22 cellular contexts compared by ENCODE assay signal in the genomic region with DNA sequence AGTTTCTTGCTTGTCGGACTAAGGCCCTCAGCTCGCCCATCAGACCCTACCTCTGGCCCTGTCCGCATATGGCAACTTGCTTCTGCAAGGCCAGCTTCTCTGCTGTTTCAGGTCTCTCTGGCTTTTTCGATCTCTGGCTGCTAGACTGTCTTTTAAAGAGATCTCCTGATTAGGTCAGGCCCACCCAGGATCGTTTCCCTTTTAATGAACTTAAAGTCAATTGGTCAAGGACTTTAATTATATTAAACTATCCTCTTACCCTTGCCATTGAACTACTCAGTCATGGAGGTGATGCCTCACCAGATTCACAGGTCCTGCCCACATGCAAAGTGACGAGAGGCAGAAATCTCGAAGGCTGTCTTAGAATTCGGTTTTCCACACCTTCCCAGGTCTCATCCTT.
DNase-seq lines count a peak whose midpoint lies in the region; ATAC-seq, FAIRE-seq and TF ChIP-seq lines count a peak whose summit lies in the region.
"Had no signal": no experiment of that assay in that cellular context is flagged by ENCODE, and none has a peak within 500 bp of the region (broad histone marks: within the 10 kb centered on the region; RNA-seq: fewer than 3 reads in every experiment).

No MANE protein-coding gene starts in this region.

- no peaks in the 10 kb centered on the region; the same call in 2 of the 3 replicates for H3K9me3 ChIP-seq in A549
- H3K9me3 ChIP-seq in HEK293 (ENCODE audit: control insufficient read depth, insufficient read depth, low read depth, low read length), result no peaks in the 10 kb centered on the region
- peaks cover under 1% of the 10 kb centered on the region for H3K9me3 ChIP-seq in PC-9 (ENCODE audit: insufficient read depth, low read depth)
- H3K9me3 ChIP-seq in K562 (replicated peaks; ENCODE audit: control insufficient read depth, insufficient read depth, low read depth, low read length), result 0 out of 2 replicates have a peak, but pooled peaks cover 2% of the 10 kb centered on the region
- H3K9me3 ChIP-seq in smooth muscle cell (replicated peaks; ENCODE audit: low read depth), result no peaks in the 10 kb centered on the region
- H3K9me3 ChIP-seq in Karpas-422 (ENCODE audit: low read length), result peaks cover 4% of the 10 kb centered on the region; the same call in 1 of the 2 replicates
- H3K9me3 ChIP-seq: Caco-2 had no signal

- no TSS peak for BruUV-seq in PC-9 (replicated peaks; lab: Mats Ljungman, UMichigan)
- no TSS peak for BruUV-seq in K562 (replicated peaks; lab: Mats Ljungman, UMichigan)

- DNase-seq in A549 (ENCODE audit: low read depth in 1 of 2, low spot score in 1 of 2), result no peak
- no peak for DNase-seq in PC-9
- no peak for DNase-seq in K562 (ENCODE audit: extremely low read depth in 1 of 4, low spot score in 3 of 4)
- no peak for DNase-seq in smooth muscle cell (lab: John Stamatoyannopoulos, UW; ENCODE audit: unreplicated experiment)
- no peak for DNase-seq in Karpas-422
- DNase-seq: 8988T; AML-193; Caco-2; Calu3; CD4-positive, alpha-beta T cell; CD8-positive, alpha-beta T cell; DMS79 treated with DMSO at 0.1 percent for 48 hours; GF-D8 had no signal

- H3K27me3 ChIP-seq in PC-9 (ENCODE audit: insufficient read depth, low read depth) (no peaks in the 10 kb centered on the region), K562 (ENCODE audit: control insufficient read depth in 2 of 2, insufficient read depth in 2 of 2, low read length in 2 of 2) (no peaks in the 10 kb centered on the region), smooth muscle cell (ENCODE audit: low read depth) (no peaks in the 10 kb centered on the region), Karpas-422 (ENCODE audit: low read length) (no peaks in the 10 kb centered on the region)
- H3K27me3 ChIP-seq: BLaER1 treated with 17β-estradiol and CSF1 and Interleukin-3, amounts not matched to agents 10 nM and 100 nM had no signal

- TF ChIP-seq CTCF in A549 (IDR thresholded peaks at IDR 0.05), result no peak
- no peak for TF ChIP-seq CTCF in HEK293 (tag by site-specific recombination; IDR thresholded peaks at IDR 0.05)
- no peak for TF ChIP-seq CTCF in PC-9 (conservative IDR thresholded peaks at IDR 0.05)
- no peak for TF ChIP-seq CTCF in K562 (IDR thresholded peaks at IDR 0.05 in 2 of 3, conservative IDR thresholded peaks at IDR 0.05 in 1 of 3; ENCODE audit: insufficient read depth in 2 of 3, low read depth in 1 of 3, low read length in 3 of 3)
- TF ChIP-seq CTCF in smooth muscle cell (IDR thresholded peaks at IDR 0.05; ENCODE audit: borderline replicate concordance, insufficient read depth, poor library complexity, severe bottlenecking), result no peak

- TF ChIP-seq RAD21 in A549 (conservative IDR thresholded peaks at IDR 0.05 in 1 of 2, IDR thresholded peaks at IDR 0.05 in 1 of 2), result no peak
- no peak for TF ChIP-seq RAD21 in K562 (CRISPR knock-in tag; conservative IDR thresholded peaks at IDR 0.05 in 1 of 2, IDR thresholded peaks at IDR 0.05 in 1 of 2)

- H3K9me2 ChIP-seq in PC-9 (ENCODE audit: insufficient read depth), result no peaks in the 10 kb centered on the region
- H3K9me2 ChIP-seq in Karpas-422 (replicated peaks; ENCODE audit: insufficient read depth, low read length), result no peaks in the 10 kb centered on the region

- 86% methylated on average over 8 of the region's 8 CpGs for whole genome bisulfite sequencing in A549 (ENCODE audit: missing lambda C conversion rate)
- 1% methylated on average over 8 of the region's 8 CpGs for WGBS in K562 (ENCODE audit: insufficient coverage, low coverage, missing lambda C conversion rate)
- WGBS in smooth muscle cell (ENCODE audit: low lambda C conversion rate), result 93% methylated on average over 8 of the region's 8 CpGs

- CTCF ChIA-PET in A549 (lab: Yijun Ruan, JAX), result no interaction called here
- CTCF ChIA-PET in HEK293 (lab: Yijun Ruan, JAX), result interaction anchor here (0.5 kb wide), 1 partner anchor 188 kb away, joined by 3 read pairs; no protein-coding TSS in a partner anchor
- CTCF ChIA-PET in PC-9 (lab: Charles Lee), result no interaction called here
- CTCF ChIA-PET in K562 (lab: Yijun Ruan, JAX; ENCODE audit: low intra/inter-chr PET ratio), result no interaction called here

- H3K4me1 ChIP-seq in A549 (peaks cover 33% of the 10 kb centered on the region), HEK293 (ENCODE audit: control insufficient read depth, insufficient read depth, low read length) (no peaks in the 10 kb centered on the region), PC-9 (replicated peaks; ENCODE audit: insufficient read depth) (peaks cover 46% of the 10 kb centered on the region), K562 (replicated peaks in 1 of 2; ENCODE audit: control insufficient read depth in 2 of 2, insufficient read depth in 2 of 2, low read length in 2 of 2) (no peaks in the 10 kb centered on the region), smooth muscle cell (ENCODE audit: low read depth) (no peaks in the 10 kb centered on the region), Karpas-422 (ENCODE audit: low read length) (no peaks in the 10 kb centered on the region)
- H3K4me1 ChIP-seq: Caco-2 had no signal

- no peaks in the 10 kb centered on the region for H3K9me1 ChIP-seq in K562 (ENCODE audit: control insufficient read depth, insufficient read depth, low read length)

- POLR2A ChIA-PET in A549 (lab: Yijun Ruan, JAX), result no interaction called here
- POLR2A ChIA-PET in HEK293 (lab: Yijun Ruan, JAX), result no interaction called here
- POLR2A ChIA-PET in PC-9 (lab: Charles Lee; ENCODE audit: unreplicated experiment), result no interaction called here
- POLR2A ChIA-PET in K562 (lab: Yijun Ruan, JAX), result no interaction called here

- intact Hi-C loops in PC-9 (cut with micrococcal nuclease; ENCODE audit: unreplicated experiment), result no loop called here
- intact Hi-C loops in K562 (cut with micrococcal nuclease), result no loop called here

- H3F3A ChIP-seq in PC-9 (ENCODE audit: insufficient read depth, low read depth), result peaks cover 21% of the 10 kb centered on the region
- no peaks in the 10 kb centered on the region for H3F3A ChIP-seq in smooth muscle cell (ENCODE audit: low read depth)

- in situ Hi-C loops in K562 (cut with MboI), result no loop called here

- H3K4me2 ChIP-seq in A549, result peak overlapping the region; percentile 43
- peak overlapping the region; percentile 35 for H3K4me2 ChIP-seq in PC-9
- no peak overlapping the region for H3K4me2 ChIP-seq in K562 (ENCODE audit: insufficient read depth, low read length)
- H3K4me2 ChIP-seq in smooth muscle cell, result no peak overlapping the region
- H3K4me2 ChIP-seq in Karpas-422 (ENCODE audit: low read depth, low read length, poor library complexity, severe bottlenecking), result no peak overlapping the region
- H3K4me2 ChIP-seq: BLaER1 treated with 17β-estradiol and CSF1 and Interleukin-3, amounts not matched to agents 10 nM and 100 nM had no signal

- no peaks in the 10 kb centered on the region for H4K20me1 ChIP-seq in PC-9 (ENCODE audit: insufficient read depth)
- no peaks in the 10 kb centered on the region for H4K20me1 ChIP-seq in K562 (replicated peaks; ENCODE audit: control insufficient read depth, insufficient read depth, low read length)
- H4K20me1 ChIP-seq in smooth muscle cell (ENCODE audit: low read depth), result no peaks in the 10 kb centered on the region
- H4K20me1 ChIP-seq in Karpas-422 (ENCODE audit: insufficient read depth, low read depth, low read length), result no peaks in the 10 kb centered on the region
- H4K20me1 ChIP-seq: BLaER1 treated with 17β-estradiol and CSF1 and Interleukin-3, amounts not matched to agents 10 nM and 100 nM had no signal

- H2AFZ ChIP-seq in PC-9, result no peak overlapping the region; the same call in 1 of the 2 replicates
- H2AFZ ChIP-seq in K562 (ENCODE audit: low read depth, low read length), result no peak overlapping the region
- no peak overlapping the region for H2AFZ ChIP-seq in smooth muscle cell (ENCODE audit: low read depth)
- H2AFZ ChIP-seq in Karpas-422 (ENCODE audit: low read length), result no peak overlapping the region

- H3K79me2 ChIP-seq in PC-9 (ENCODE audit: low read depth) (no peaks in the 10 kb centered on the region), K562 (ENCODE audit: control insufficient read depth, insufficient read depth, low read length) (no peaks in the 10 kb centered on the region), smooth muscle cell (ENCODE audit: low read depth) (no peaks in the 10 kb centered on the region), Karpas-422 (ENCODE audit: low read length) (no peaks in the 10 kb centered on the region)

- H3K4me3 ChIP-seq in A549 (no peak overlapping the region), HEK293 (ENCODE audit: low read depth, low read length) (no peak overlapping the region), PC-9 (no peak overlapping the region), K562 (no peak overlapping the region), smooth muscle cell (no peak overlapping the region), Karpas-422 (ENCODE audit: low read length) (no peak overlapping the region)
- H3K4me3 ChIP-seq: BLaER1 treated with 17β-estradiol and CSF1 and Interleukin-3, amounts not matched to agents 10 nM and 100 nM had no signal

- FAIRE-seq in A549 (lab: Jason Lieb, UNC) (no peak), K562 (lab: Jason Lieb, UNC) (no peak)
- FAIRE-seq: A204.1, D721Med, G401.6, GM12891 had no signal

- TF ChIP-seq POLR2A in A549 (IDR thresholded peaks at IDR 0.05; ENCODE audit: low read length) (no peak), K562 (conservative IDR thresholded peaks at IDR 0.05) (no peak)

- TF ChIP-seq EP300 in A549 (IDR thresholded peaks at IDR 0.05) (no peak), K562 (IDR thresholded peaks at IDR 0.05; ENCODE audit: low read length) (no peak)

- ATAC-seq in A549 (no peak), K562 (no peak), GM18907 (IDR thresholded peaks at IDR 0.05; ENCODE audit: unreplicated experiment) (no peak), HG02610 (IDR thresholded peaks at IDR 0.05; ENCODE audit: unreplicated experiment) (no peak)
- ATAC-seq: CD8-positive, alpha-beta T cell had no signal

- H3K27ac ChIP-seq in A549 (peak overlapping the region; percentile 47 to 51; a peak in 5 of 6 replicates), HEK293 (ENCODE audit: extremely low read depth, low read depth, low read length) (no peak overlapping the region), PC-9 (peak overlapping the region; percentile 99), K562 (ENCODE audit: extremely low read depth, low read depth, low read length) (no peak overlapping the region), smooth muscle cell (ENCODE audit: low read depth) (no peak overlapping the region), Karpas-422 (ENCODE audit: low read length) (no peak overlapping the region)
- H3K27ac ChIP-seq: BLaER1 treated with 17β-estradiol and CSF1 and Interleukin-3, amounts not matched to agents 10 nM and 100 nM; C4-2B had no signal

- H3K9ac ChIP-seq in K562 (ENCODE audit: insufficient read depth in 1 of 2, low read depth in 2 of 2, low read length in 2 of 2), result no peak overlapping the region
- H3K9ac ChIP-seq in smooth muscle cell (ENCODE audit: low read depth), result no peak overlapping the region
- H3K9ac ChIP-seq in Karpas-422 (ENCODE audit: low read length), result no peak overlapping the region
- H3K9ac ChIP-seq: BLaER1 treated with 17β-estradiol and CSF1 and Interleukin-3, amounts not matched to agents 10 nM and 100 nM had no signal

- H3K36me3 ChIP-seq in HEK293 (ENCODE audit: control insufficient read depth in 2 of 2, insufficient read depth in 1 of 2, low read length in 2 of 2) (no peaks in the 10 kb centered on the region), PC-9 (ENCODE audit: low read depth) (no peaks in the 10 kb centered on the region), K562 (ENCODE audit: control insufficient read depth, insufficient read depth, low read length) (no peaks in the 10 kb centered on the region), smooth muscle cell (ENCODE audit: low read depth) (no peaks in the 10 kb centered on the region), Karpas-422 (ENCODE audit: insufficient read depth, low read length) (no peaks in the 10 kb centered on the region)
- H3K36me3 ChIP-seq: BLaER1 treated with 17β-estradiol and CSF1 and Interleukin-3, amounts not matched to agents 10 nM and 100 nM had no signal

Comparison
In these comparisons a context has a peak if more than half of its experiments do, and no peak if none do; other contexts are left out.
1. H3K27ac ChIP-seq: peak in A549 (2 of 2) and PC-9 (single experiment); none in HEK293 (single experiment), K562 (single experiment), smooth muscle cell (single experiment) and Karpas-422 (single experiment).
2. H3K4me2 ChIP-seq: peak in A549 (single experiment) and PC-9 (single experiment); none in K562 (single experiment), smooth muscle cell (single experiment) and Karpas-422 (single experiment).